In the genomic region with DNA sequence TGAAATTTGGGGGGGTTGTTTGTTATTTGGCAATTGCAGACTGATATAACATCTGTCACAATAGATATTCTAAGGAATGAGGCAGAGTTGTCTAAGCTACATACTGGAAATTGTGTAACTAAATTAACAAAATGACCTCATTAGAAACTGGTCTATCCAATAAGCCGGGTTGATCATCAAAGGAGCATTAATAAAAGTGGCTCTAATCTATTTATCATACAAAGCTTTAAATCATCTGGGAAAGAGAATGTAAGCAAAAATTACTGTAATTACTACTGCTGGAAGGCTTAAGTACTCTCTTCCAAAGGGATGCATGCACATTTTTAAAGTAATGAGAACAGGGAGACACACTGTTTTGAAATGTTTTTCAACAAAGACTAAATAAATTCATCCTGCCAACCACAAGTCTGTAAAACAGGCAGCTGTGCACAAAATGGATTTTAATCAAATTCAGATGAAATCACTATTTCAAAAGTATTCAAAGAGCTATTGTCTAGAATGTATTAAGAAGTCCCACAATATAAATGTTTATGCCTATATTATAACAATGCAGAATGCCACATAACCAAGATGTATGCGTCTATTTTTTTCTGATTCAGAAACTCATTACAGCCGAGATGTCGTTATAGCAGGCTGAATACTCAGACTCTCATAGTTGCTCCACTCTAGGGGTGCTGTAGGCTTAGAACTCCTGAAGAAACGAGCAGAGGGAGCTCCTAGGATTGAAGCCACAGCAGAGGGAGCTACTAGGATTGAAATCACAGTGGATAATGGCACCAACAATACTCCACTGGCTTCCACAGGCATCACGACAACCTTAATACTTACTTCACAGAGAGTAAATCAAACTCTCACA, we compare ENCODE assay signal across 16 cellular contexts.
DNase-seq lines count a peak whose midpoint lies in the region; ATAC-seq and TF ChIP-seq lines count a peak whose summit lies in the region.
"Had no signal": no experiment of that assay in that cellular context is flagged by ENCODE, and none has a peak within 500 bp of the region (broad histone marks: within the 10 kb centered on the region; RNA-seq: fewer than 3 reads in every experiment).

No MANE protein-coding gene starts in this region.

- no peak overlapping the region for H2AFZ ChIP-seq in SK-N-SH (ENCODE audit: low read depth)

- DNase-seq in SK-N-SH (no peak), dorsolateral prefrontal cortex (no peak), left lung (no peak), germinal center (ENCODE audit: low spot score) (no peak)
- DNase-seq in stimulated activated CD8-positive, alpha-beta memory T cell treated with anti-CD3 and anti-CD28 coated beads, Interleukin-4, amount 100 ng/mL, for 48 hours = no peak
- DNase-seq: BE2C; CD8-positive, alpha-beta T cell; GF-D8; H7; MV-4-11; NCI-H446 treated with DMSO at 0.1 percent for 48 hours; NCI-H748 treated with DMSO at 0.1 percent for 48 hours; SHP77 treated with DMSO at 0.1 percent for 48 hours had no signal

- no peak overlapping the region for H3K9ac ChIP-seq in SK-N-SH

- TF ChIP-seq EP300 in SK-N-SH (IDR thresholded peaks at IDR 0.05; ENCODE audit: borderline replicate concordance in 1 of 2, low read depth in 1 of 2, low read length in 1 of 2) = no peak; a peak in 1 of 4 replicates

- H4K20me1 ChIP-seq in SK-N-SH (ENCODE audit: insufficient read depth) = no peaks in the 10 kb centered on the region

- H3K36me3 ChIP-seq in SK-N-SH (replicated peaks in 1 of 2; ENCODE audit: control insufficient read depth in 1 of 2, insufficient read depth in 2 of 2, low read length in 1 of 2) = peaks cover 0 to 4% of the 10 kb centered on the region in 2 experiments
- peaks cover 0 to 25% of the 10 kb centered on the region in 2 donors for H3K36me3 ChIP-seq in left lung
- H3K36me3 ChIP-seq: BE2C had no signal

- no peaks in the 10 kb centered on the region for H3F3A ChIP-seq in SK-N-SH (replicated peaks; ENCODE audit: insufficient read depth)

- WGBS in SK-N-SH (ENCODE audit: low lambda C conversion rate) = 70% methylated on average over 6 of the region's 6 CpGs

- intact Hi-C loops in dorsolateral prefrontal cortex (cut with DNase I) (loop anchor here in 1 of 2 donors (10.0 kb wide), 1 partner anchor 111 kb away; no protein-coding TSS in a partner anchor), left lung (cut with DNase I) (no loop called here)

- no peaks in the 10 kb centered on the region for H3K79me2 ChIP-seq in SK-N-SH (ENCODE audit: insufficient read depth)

- TF ChIP-seq CTCF in SK-N-SH (IDR thresholded peaks at IDR 0.05) (no peak), dorsolateral prefrontal cortex (IDR thresholded peaks at IDR 0.05 in 54 of 56, conservative IDR thresholded peaks at IDR 0.05 in 2 of 56; ENCODE audit: low read depth in 1 of 56, partially characterized antibody in 56 of 56) (peak in 5 of 56 donors; percentile 11 to 41 (median 33)), left lung (IDR thresholded peaks at IDR 0.05) (no peak)

- H3K27ac ChIP-seq in SK-N-SH (ENCODE audit: low read depth in 2 of 2, low read length in 1 of 2) = peak overlapping the region in 1 of 2 experiments; percentile 73; a peak in 2 of 4 replicates
- peak overlapping the region in 35 of 59 donors; percentile 1 to 69 (median 38) for H3K27ac ChIP-seq in dorsolateral prefrontal cortex
- H3K27ac ChIP-seq in left lung = no peak overlapping the region

- CTCF ChIA-PET in SK-N-SH (lab: Yijun Ruan, JAX) = interaction anchor here (1.0 to 1.1 kb wide), 2 partner anchors 16 to 30 kb away, joined by 3 read pairs; no protein-coding TSS in a partner anchor

- H3K4me3 ChIP-seq in SK-N-SH (ENCODE audit: low read depth in 2 of 2, low read length in 1 of 2) (no peak overlapping the region), dorsolateral prefrontal cortex (peak overlapping the region in 1 of 59 donors; percentile 7), left lung (no peak overlapping the region)

- no peaks in the 10 kb centered on the region for H3K9me2 ChIP-seq in SK-N-SH

- H3K4me2 ChIP-seq in SK-N-SH = no peak overlapping the region

- TF ChIP-seq RAD21 in SK-N-SH (IDR thresholded peaks at IDR 0.05; ENCODE audit: low read length) = no peak

- H3K9me3 ChIP-seq in SK-N-SH (no peaks in the 10 kb centered on the region), left lung (no peaks in the 10 kb centered on the region)
- H3K9me3 ChIP-seq: BE2C had no signal

- POLR2A ChIA-PET in SK-N-SH (lab: Yijun Ruan, JAX) = no interaction called here

- no peak; the same call in 2 of the 3 replicates for ATAC-seq in SK-N-SH treated with all-trans-retinoic acid at 6 μM for 48 hours
- peak; percentile 22 for ATAC-seq in left lung
- ATAC-seq in HG03175 (IDR thresholded peaks at IDR 0.05; ENCODE audit: unreplicated experiment) = no peak
- no peak for ATAC-seq in GM21390 (IDR thresholded peaks at IDR 0.05; ENCODE audit: unreplicated experiment)
- ATAC-seq: CD8-positive, alpha-beta T cell had no signal

- H3K4me1 ChIP-seq in SK-N-SH (ENCODE audit: control insufficient read depth in 1 of 2, insufficient read depth in 2 of 2, low read depth in 1 of 2, low read length in 1 of 2) = peaks cover 0 to 11% of the 10 kb centered on the region in 2 experiments; a peak in 2 of 4 replicates
- H3K4me1 ChIP-seq in left lung = no peaks in the 10 kb centered on the region

- H3K27me3 ChIP-seq in SK-N-SH (ENCODE audit: insufficient read depth) (no peaks in the 10 kb centered on the region), dorsolateral prefrontal cortex (no peaks in the 10 kb centered on the region), left lung (no peaks in the 10 kb centered on the region)
- H3K27me3 ChIP-seq: BE2C had no signal

TF ChIP-seq in SK-N-SH treated with all-trans-retinoic acid at 6 μM for 48 hours, 23 proteins besides CTCF, POLR2A, EP300 and RAD21:
- no peak for TF ChIP-seq PPARA (CRISPR knock-in tag; IDR thresholded peaks at IDR 0.05; ENCODE audit: borderline replicate concordance)
- 0 out of 2 replicates have a peak, but pooled peaks have one; percentile 29 for TF ChIP-seq TCF4 (CRISPR knock-in tag; IDR thresholded peaks at IDR 0.05; ENCODE audit: borderline replicate concordance)
- peak; percentile 66; the same call in 1 of the 2 replicates for TF ChIP-seq CREB5 (CRISPR knock-in tag; IDR thresholded peaks at IDR 0.05; ENCODE audit: low read depth)
- TF ChIP-seq TOX (CRISPR knock-in tag; IDR thresholded peaks at IDR 0.05; ENCODE audit: borderline replicate concordance) = no peak
- no peak for TF ChIP-seq ZNF70 (CRISPR knock-in tag; IDR thresholded peaks at IDR 0.05)
- peak; percentile 70 for TF ChIP-seq ISL1 (CRISPR knock-in tag; IDR thresholded peaks at IDR 0.05)
- no peak for TF ChIP-seq SNAI2 (CRISPR knock-in tag; IDR thresholded peaks at IDR 0.05)
TF ChIP-seq in SK-N-SH treated with all-trans-retinoic acid at 6 μM for 48 hours: peak in this region for 3.

TF ChIP-seq in SK-N-SH, 30 proteins besides CTCF, POLR2A, EP300 and RAD21:
- TF ChIP-seq FOXM1 (IDR thresholded peaks at IDR 0.05; ENCODE audit: low read depth) (no peak), SIN3A (IDR thresholded peaks at IDR 0.05; ENCODE audit: borderline replicate concordance, low read depth, low read length) (no peak), RFX5 (IDR thresholded peaks at IDR 0.05; ENCODE audit: low read length) (no peak), GATA2 (CRISPR knock-in tag; IDR thresholded peaks at IDR 0.05) (no peak), FOXJ3 (CRISPR knock-in tag; IDR thresholded peaks at IDR 0.05) (no peak), NFIC (IDR thresholded peaks at IDR 0.05; ENCODE audit: borderline replicate concordance) (no peak)
- TF ChIP-seq, protein P1, sequence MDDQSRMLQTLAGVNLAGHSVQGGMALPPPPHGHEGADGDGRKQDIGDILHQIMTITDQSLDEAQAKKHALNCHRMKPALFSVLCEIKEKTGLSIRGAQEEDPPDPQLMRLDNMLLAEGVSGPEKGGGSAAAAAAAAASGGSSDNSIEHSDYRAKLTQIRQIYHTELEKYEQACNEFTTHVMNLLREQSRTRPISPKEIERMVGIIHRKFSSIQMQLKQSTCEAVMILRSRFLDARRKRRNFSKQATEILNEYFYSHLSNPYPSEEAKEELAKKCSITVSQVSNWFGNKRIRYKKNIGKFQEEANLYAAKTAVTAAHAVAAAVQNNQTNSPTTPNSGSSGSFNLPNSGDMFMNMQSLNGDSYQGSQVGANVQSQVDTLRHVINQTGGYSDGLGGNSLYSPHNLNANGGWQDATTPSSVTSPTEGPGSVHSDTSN (IDR thresholded peaks at IDR 0.05) = no peak

Comparison
In these comparisons a context has a peak if more than half of its experiments do, and no peak if none do; other contexts are left out.
1. H3K27ac ChIP-seq: peak in dorsolateral prefrontal cortex (35 of 59); none in left lung (0 of 2).